Comparison of ENCODE assay signal across 28 cellular contexts in the genomic region with DNA sequence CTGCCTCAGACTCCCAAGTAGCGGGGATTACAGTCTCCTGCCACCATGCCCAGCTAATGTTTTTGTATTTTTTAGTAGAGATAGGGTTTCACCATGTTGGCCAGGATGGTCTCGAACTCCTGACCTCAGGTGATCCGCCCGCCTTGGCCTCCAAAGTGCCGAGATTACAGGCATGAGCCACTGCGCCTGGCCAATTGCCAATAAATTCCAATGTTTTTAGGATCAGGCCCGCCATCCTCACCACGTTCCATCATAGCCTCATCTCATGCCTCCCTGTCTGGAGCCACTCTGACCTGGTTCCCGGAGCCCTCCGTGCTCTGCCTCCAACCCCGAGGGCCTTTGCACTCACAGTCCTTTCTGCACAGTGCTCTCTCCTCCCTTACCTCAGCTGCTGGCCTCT.
"Had no signal": no experiment of that assay in that cellular context is flagged by ENCODE, and none has a peak within 500 bp of the region (broad histone marks: within the 10 kb centered on the region; RNA-seq: fewer than 3 reads in every experiment).

No MANE protein-coding gene starts in this region.

- H3K4me3 Mint-ChIP-seq: activated CD4-positive, alpha-beta memory T cell treated with anti-CD3 and anti-CD28 coated beads, Interleukin-2, amount 10 ng/mL, durations not matched to agents 7 days and 5 days; activated CD4-positive, alpha-beta T cell treated with anti-CD3 and anti-CD28 coated beads, Interleukin-2, amount 10 ng/mL, durations not matched to agents 7 days and 5 days; activated naive CD4-positive, alpha-beta T cell treated with anti-CD3 and anti-CD28 coated beads, Interleukin-2, amount 10 ng/mL, durations not matched to agents 7 days and 5 days; activated naive CD8-positive, alpha-beta T cell treated with anti-CD3 and anti-CD28 coated beads, Interleukin-2, amount 10 ng/mL, durations not matched to agents 7 days and 5 days; activated T-cell treated with anti-CD3 and anti-CD28 coated beads, Interleukin-2, amount 50 U/mL, for 24 hours; activated T-cell treated with anti-CD3 and anti-CD28 coated beads, Interleukin-2, amount 50 U/mL, for 72 hours; central memory CD8-positive, alpha-beta T cell; dendritic cell treated with granulocyte-macrophage colony-stimulating factor and Interleukin-4, amounts not matched to agents 40 ng/mL and 50 ng/mL, for 4 days; endodermal cell; WTC11 had no signal

- DNase-seq: activated CD4-positive, alpha-beta memory T cell treated with anti-CD3 and anti-CD28 coated beads, Interleukin-2, amount 10 ng/mL, durations not matched to agents 7 days and 5 days; activated CD4-positive, alpha-beta T cell treated with anti-CD3 and anti-CD28 coated beads for 1 hour; activated CD4-positive, alpha-beta T cell treated with anti-CD3 and anti-CD28 coated beads for 4 hours; activated CD4-positive, alpha-beta T cell treated with anti-CD3 and anti-CD28 coated beads, Interleukin-2, amount 10 ng/mL, durations not matched to agents 7 days and 5 days; activated CD4-positive, alpha-beta T cell treated with anti-CD3 and anti-CD28 coated beads, Interleukin-2, amount 50 U/mL, for 4 hours; activated CD8-positive, alpha-beta memory T cell treated with anti-CD3 and anti-CD28 coated beads, Interleukin-2, amount 50 U/mL, for 48 hours; activated gamma-delta T cell; activated naive CD4-positive, alpha-beta T cell; activated naive CD4-positive, alpha-beta T cell treated with anti-CD3 and anti-CD28 coated beads, Interleukin-2, amount 10 ng/mL, durations not matched to agents 7 days and 5 days; activated naive CD8-positive, alpha-beta T cell treated with anti-CD3 and anti-CD28 coated beads, Interleukin-2, amount 10 ng/mL, durations not matched to agents 7 days and 5 days; activated T-cell treated with anti-CD3 and anti-CD28 coated beads for 4 hours; activated T-cell treated with anti-CD3 and anti-CD28 coated beads, Interleukin-2, amount 50 U/mL, for 24 hours; activated T-cell treated with anti-CD3 and anti-CD28 coated beads, Interleukin-2, amount 50 U/mL, for 72 hours; brain microvascular endothelial cell; dorsolateral prefrontal cortex; effector memory CD4-positive, alpha-beta T cell; endodermal cell; foreskin fibroblast; heart left ventricle; T-helper 2 cell had no signal

- H3K9me3 Mint-ChIP-seq: activated CD4-positive, alpha-beta memory T cell treated with anti-CD3 and anti-CD28 coated beads, Interleukin-2, amount 10 ng/mL, durations not matched to agents 7 days and 5 days; activated CD4-positive, alpha-beta T cell treated with anti-CD3 and anti-CD28 coated beads, Interleukin-2, amount 10 ng/mL, durations not matched to agents 7 days and 5 days; activated naive CD4-positive, alpha-beta T cell treated with anti-CD3 and anti-CD28 coated beads, Interleukin-2, amount 10 ng/mL, durations not matched to agents 7 days and 5 days; activated naive CD4-positive, alpha-beta T cell treated with anti-CD3 and anti-CD28 coated beads, Interleukin-2, amount 50 U/mL, for 72 hours; activated naive CD8-positive, alpha-beta T cell treated with anti-CD3 and anti-CD28 coated beads, Interleukin-2, amount 10 ng/mL, durations not matched to agents 7 days and 5 days; activated T-cell treated with anti-CD3 and anti-CD28 coated beads, Interleukin-2, amount 50 U/mL, for 24 hours; activated T-cell treated with anti-CD3 and anti-CD28 coated beads, Interleukin-2, amount 50 U/mL, for 72 hours; central memory CD8-positive, alpha-beta T cell; dendritic cell treated with granulocyte-macrophage colony-stimulating factor and Interleukin-4, amounts not matched to agents 40 ng/mL and 50 ng/mL, for 4 days; endodermal cell; WTC11 had no signal

- H3K36me3 Mint-ChIP-seq: activated naive CD4-positive, alpha-beta T cell treated with anti-CD3 and anti-CD28 coated beads, Interleukin-2, amount 10 ng/mL, durations not matched to agents 7 days and 5 days; activated naive CD4-positive, alpha-beta T cell treated with anti-CD3 and anti-CD28 coated beads, Interleukin-2, amount 50 U/mL, for 72 hours; activated naive CD8-positive, alpha-beta T cell treated with anti-CD3 and anti-CD28 coated beads, Interleukin-2, amount 10 ng/mL, durations not matched to agents 7 days and 5 days; WTC11 had no signal

- H3K4me1 Mint-ChIP-seq: activated CD4-positive, alpha-beta memory T cell treated with anti-CD3 and anti-CD28 coated beads, Interleukin-2, amount 10 ng/mL, durations not matched to agents 7 days and 5 days; activated CD4-positive, alpha-beta T cell treated with anti-CD3 and anti-CD28 coated beads, Interleukin-2, amount 10 ng/mL, durations not matched to agents 7 days and 5 days; activated naive CD4-positive, alpha-beta T cell treated with anti-CD3 and anti-CD28 coated beads, Interleukin-2, amount 10 ng/mL, durations not matched to agents 7 days and 5 days; activated naive CD8-positive, alpha-beta T cell treated with anti-CD3 and anti-CD28 coated beads, Interleukin-2, amount 10 ng/mL, durations not matched to agents 7 days and 5 days; central memory CD8-positive, alpha-beta T cell had no signal

- H3K27ac ChIP-seq: ascending aorta, brain microvascular endothelial cell, coronary artery, heart left ventricle had no signal

- H3K27me3 ChIP-seq: ascending aorta had no signal

- H3K27ac Mint-ChIP-seq: activated CD4-positive, alpha-beta memory T cell treated with anti-CD3 and anti-CD28 coated beads, Interleukin-2, amount 10 ng/mL, durations not matched to agents 7 days and 5 days; activated CD4-positive, alpha-beta T cell treated with anti-CD3 and anti-CD28 coated beads, Interleukin-2, amount 10 ng/mL, durations not matched to agents 7 days and 5 days; activated naive CD4-positive, alpha-beta T cell treated with anti-CD3 and anti-CD28 coated beads, Interleukin-2, amount 10 ng/mL, durations not matched to agents 7 days and 5 days; activated naive CD4-positive, alpha-beta T cell treated with anti-CD3 and anti-CD28 coated beads, Interleukin-2, amount 50 U/mL, for 72 hours; activated naive CD8-positive, alpha-beta T cell treated with anti-CD3 and anti-CD28 coated beads, Interleukin-2, amount 10 ng/mL, durations not matched to agents 7 days and 5 days; activated T-cell treated with anti-CD3 and anti-CD28 coated beads, Interleukin-2, amount 50 U/mL, for 24 hours; activated T-cell treated with anti-CD3 and anti-CD28 coated beads, Interleukin-2, amount 50 U/mL, for 72 hours; dendritic cell treated with granulocyte-macrophage colony-stimulating factor and Interleukin-4, amounts not matched to agents 40 ng/mL and 50 ng/mL, for 4 days; WTC11 had no signal

- FAIRE-seq: bronchial epithelial cell, frontal cortex had no signal

- H3K4me1 ChIP-seq: ascending aorta had no signal

- H3K4me3 ChIP-seq: ascending aorta, coronary artery, dorsolateral prefrontal cortex, heart left ventricle had no signal

- H3K36me3 ChIP-seq: ascending aorta, brain microvascular endothelial cell, heart left ventricle had no signal

- H3K9me3 ChIP-seq: ascending aorta, heart left ventricle had no signal
